Comparison of ENCODE assay signal across 8 cellular contexts in the genomic region with DNA sequence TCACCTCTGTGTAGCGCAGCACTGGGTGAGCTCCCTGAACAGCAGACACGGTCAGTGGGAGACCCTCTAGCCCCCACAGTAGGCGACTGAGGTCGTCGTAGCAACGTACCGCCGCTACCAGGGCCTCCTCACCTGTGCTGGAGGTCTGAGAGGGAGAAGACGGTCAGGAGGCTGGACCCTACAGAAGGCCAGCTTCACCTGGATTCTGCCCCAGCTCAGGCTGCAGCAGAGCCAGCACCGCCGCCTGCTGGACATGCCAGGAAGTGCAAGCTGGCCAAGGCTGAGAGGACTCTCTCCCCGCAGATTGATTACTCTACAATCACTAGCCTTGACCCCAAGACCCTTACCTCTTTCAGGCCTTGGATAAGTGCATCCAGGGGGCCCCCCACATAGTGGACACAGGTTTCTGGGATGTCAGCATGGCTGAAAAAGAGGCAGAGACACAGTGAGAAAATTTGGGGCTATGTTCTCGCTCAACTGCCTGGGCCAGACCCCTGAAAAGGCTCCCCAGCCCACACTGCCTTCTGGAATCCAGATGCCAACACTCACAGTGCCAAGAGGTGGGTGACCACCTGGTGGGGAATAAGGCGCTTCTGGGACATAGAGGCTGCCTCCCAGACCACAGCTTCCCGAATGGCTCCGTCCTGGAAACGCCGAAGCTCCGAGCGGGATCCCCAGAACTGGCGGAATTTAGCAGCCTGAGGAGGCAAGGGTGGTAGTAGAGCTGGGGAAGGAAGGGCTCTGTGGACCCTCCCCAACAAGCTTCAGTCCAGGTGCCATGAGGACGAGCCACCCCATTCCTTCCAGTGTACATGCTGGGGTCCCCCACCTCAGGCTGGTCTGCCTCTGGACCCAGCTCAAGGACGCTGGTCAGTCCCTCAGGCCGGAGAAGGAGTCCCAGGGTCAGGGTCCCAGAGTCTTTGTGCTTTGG. TPM values are rescaled to one million over a fixed set of nuclear protein-coding genes. Genes with fewer than 3 reads are reported as not detected.
A peak's percentile ranks its signal among the peaks of the same experiment; 100 is the strongest.
DNase-seq lines count a peak whose midpoint lies in the region; ATAC-seq and TF ChIP-seq lines count a peak whose summit lies in the region.

No MANE protein-coding gene starts in this region.

- H3K9me3 ChIP-seq in breast epithelium (no peaks in the 10 kb centered on the region), left lung (no peaks in the 10 kb centered on the region)

- peak; percentile 89 to 93 (median 89) for TF ChIP-seq CTCF in breast epithelium (IDR thresholded peaks at IDR 0.05)
- TF ChIP-seq CTCF in left lung (IDR thresholded peaks at IDR 0.05) = peak; percentile 87 to 95

- intact Hi-C loops in breast epithelium (cut with DNase I; ENCODE audit: low total_unique reads) = no loop called here
- intact Hi-C loops in left lung (cut with DNase I) = no loop called here

- no peak overlapping the region for H3K4me3 ChIP-seq in breast epithelium
- no peak overlapping the region for H3K4me3 ChIP-seq in left lung

- no peak for TF ChIP-seq POLR2A in breast epithelium (IDR thresholded peaks at IDR 0.05)

- H3K36me3 ChIP-seq in breast epithelium (peaks cover 16% of the 10 kb centered on the region), left lung (peaks cover 0 to 100% of the 10 kb centered on the region in 2 donors)

- ATAC-seq in left lung (peak; percentile 89), GM19395 (IDR thresholded peaks at IDR 0.05; ENCODE audit: unreplicated experiment) (no peak), GM21515 (IDR thresholded peaks at IDR 0.05; ENCODE audit: unreplicated experiment) (no peak)

- H3K27me3 ChIP-seq in breast epithelium (no peaks in the 10 kb centered on the region), left lung (no peaks in the 10 kb centered on the region)

- H3K4me1 ChIP-seq in breast epithelium (peaks cover 0 to 2% of the 10 kb centered on the region in 2 donors), left lung (peaks cover 0 to 2% of the 10 kb centered on the region in 2 donors)

- H3K27ac ChIP-seq in breast epithelium = no peak overlapping the region
- no peak overlapping the region for H3K27ac ChIP-seq in left lung

- DNase-seq in DMS53 treated with DMSO at 0.1 percent for 48 hours (lab: John Stamatoyannopoulos, UW; ENCODE audit: unreplicated experiment) = peak; percentile 44
- peak in 55 of 76 experiments; percentile 4 to 64 (median 30) for DNase-seq in HUDEP-2 (lab: John Stamatoyannopoulos, UW; ENCODE audit: unreplicated experiment in 76 of 76)
- peak; percentile 57 to 71 (median 63) for DNase-seq in activated CD4-positive, CD25-positive, alpha-beta regulatory T cell (lab: John Stamatoyannopoulos, UW)
- DNase-seq in breast epithelium (ENCODE audit: low spot score in 2 of 2) = peak in 1 of 2 donors; percentile 68
- DNase-seq in left lung = peak; percentile 56 to 94
- peak; percentile 45 for DNase-seq in stimulated activated CD8-positive, alpha-beta memory T cell treated with anti-CD3 and anti-CD28 coated beads, Interleukin-12 subunit alpha, Interleukin-12 subunit beta, amount 100 ng/mL, for 4 hours (ENCODE audit: low read depth)

RNA-seq across cellular contexts. Expression of a gene that starts 6.9 kb away (rescaled TPM):
- total RNA-seq in breast epithelium (10 to 100 TPM; 14.2 to 23.9 (median 22.3) TPM), left lung (10 to 100 TPM; 36.1 to 48.3 TPM)

RNA-seq across cellular contexts. Expression of a gene that starts 19.4 kb away (rescaled TPM):
- total RNA-seq in breast epithelium (10 to 100 TPM; 19.0 to 47.9 (median 45.1) TPM), left lung (100 to 1,000 TPM; 231 to 265 TPM)

RNA-seq across cellular contexts. Expression of a gene that starts 57.2 kb away (rescaled TPM):
- not detected for total RNA-seq in breast epithelium
- 1 to 10 TPM in 1 of 2 donors, under 1 TPM in 1; 0.58 to 1.3 TPM for total RNA-seq in left lung

Comparison
In these comparisons a context has a peak if more than half of its experiments do, and no peak if none do; other contexts are left out.
1. RNA of a gene that starts 19.4 kb away (total RNA-seq): 231 to 265 TPM in left lung; 19.0 to 47.9 TPM in breast epithelium; every median in the first group is over 4 times any median in the second.